ENCODE assay signal across 39 cellular contexts in the genomic region with DNA sequence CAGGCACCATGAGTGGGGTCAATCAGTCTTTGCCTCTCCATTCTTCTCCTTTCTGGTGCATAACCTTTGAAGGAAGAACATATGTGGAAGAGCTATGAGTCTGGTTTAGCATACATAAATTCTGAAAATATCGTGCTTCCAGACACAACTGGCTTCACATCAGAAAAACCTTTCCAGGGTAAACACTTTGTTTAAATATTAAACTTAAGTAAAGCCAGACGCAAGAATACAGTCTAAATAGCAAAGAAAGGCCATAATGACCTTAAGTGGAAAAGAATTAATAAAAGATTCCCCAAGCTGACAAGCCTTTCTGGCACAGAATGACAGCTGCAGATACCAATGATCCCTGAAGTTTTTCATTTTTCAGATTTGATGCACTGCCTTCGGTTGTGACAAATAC. TPM values are rescaled to one million over a fixed set of nuclear protein-coding genes. Genes with fewer than 3 reads are reported as not detected.
"Had no signal": no experiment of that assay in that cellular context is flagged by ENCODE, and none has a peak within 500 bp of the region (broad histone marks: within the 10 kb centered on the region; RNA-seq: fewer than 3 reads in every experiment).

No MANE protein-coding gene starts in this region.

- H3K4me3 Mint-ChIP-seq: activated CD4-positive, alpha-beta memory T cell treated with anti-CD3 and anti-CD28 coated beads for 36 hours; activated CD4-positive, alpha-beta T cell treated with anti-CD3 and anti-CD28 coated beads for 36 hours; activated CD4-positive, alpha-beta T cell treated with anti-CD3 and anti-CD28 coated beads, Interleukin-2, amount 10 ng/mL, durations not matched to agents 24 days and 14 days; activated CD8-positive, alpha-beta memory T cell treated with anti-CD3 and anti-CD28 coated beads, Interleukin-2, amount 10 ng/mL, durations not matched to agents 7 days and 5 days; activated CD8-positive, alpha-beta T cell treated with anti-CD3 and anti-CD28 coated beads, Interleukin-2, amount 10 ng/mL, durations not matched to agents 7 days and 5 days; activated naive CD4-positive, alpha-beta T cell treated with anti-CD3 and anti-CD28 coated beads for 36 hours; activated naive CD4-positive, alpha-beta T cell treated with anti-CD3 and anti-CD28 coated beads, Interleukin-2, amount 50 U/mL, for 24 hours; activated naive CD8-positive, alpha-beta T cell treated with anti-CD3 and anti-CD28 coated beads for 36 hours; activated naive CD8-positive, alpha-beta T cell treated with anti-CD3 and anti-CD28 coated beads, Interleukin-2, amount 50 U/mL, for 24 hours; activated T-helper 1 cell treated with anti-CD3 and anti-CD28 coated beads, Interleukin-12 subunit alpha, Interleukin-12 subunit beta, Interleukin-2, Interleukin-4 antibody, amounts not matched to agents 30 ng/mL and 10 ng/mL and 1 ng/mL, durations not matched to agents 14 hours and 24 hours and 36 hours; effector memory CD8-positive, alpha-beta T cell; T-helper 17 cell; T-helper 2 cell treated with Interferon-gamma antibody and Interleukin-4, amounts not matched to agents 5 μg/mL and 100 μg/mL, for 36 hours had no signal

- H3K9me3 ChIP-seq: body of pancreas had no signal

- H3K27ac Mint-ChIP-seq: activated CD4-positive, alpha-beta memory T cell treated with anti-CD3 and anti-CD28 coated beads for 36 hours; activated CD4-positive, alpha-beta T cell treated with anti-CD3 and anti-CD28 coated beads for 36 hours; activated CD4-positive, alpha-beta T cell treated with anti-CD3 and anti-CD28 coated beads, Interleukin-2, amount 10 ng/mL, durations not matched to agents 24 days and 14 days; activated CD8-positive, alpha-beta memory T cell treated with anti-CD3 and anti-CD28 coated beads, Interleukin-2, amount 10 ng/mL, durations not matched to agents 7 days and 5 days; activated CD8-positive, alpha-beta T cell treated with anti-CD3 and anti-CD28 coated beads, Interleukin-2, amount 10 ng/mL, durations not matched to agents 7 days and 5 days; activated naive CD4-positive, alpha-beta T cell treated with anti-CD3 and anti-CD28 coated beads for 36 hours; activated naive CD4-positive, alpha-beta T cell treated with anti-CD3 and anti-CD28 coated beads, Interleukin-2, amount 50 U/mL, for 24 hours; activated naive CD8-positive, alpha-beta T cell treated with anti-CD3 and anti-CD28 coated beads for 36 hours; activated naive CD8-positive, alpha-beta T cell treated with anti-CD3 and anti-CD28 coated beads, Interleukin-2, amount 50 U/mL, for 24 hours; activated T-helper 1 cell treated with anti-CD3 and anti-CD28 coated beads, Interleukin-12 subunit alpha, Interleukin-12 subunit beta, Interleukin-2, Interleukin-4 antibody, amounts not matched to agents 30 ng/mL and 10 ng/mL and 1 ng/mL, durations not matched to agents 14 hours and 24 hours and 36 hours; activated T-helper 2 cell treated with anti-CD3 and anti-CD28 coated beads, Interferon-gamma antibody, Interleukin-2, Interleukin-4, amounts not matched to agents 10 μg/mL and 5 μg/mL and 100 μg/mL, durations not matched to agents 14 hours and 24 hours and 36 hours; effector memory CD8-positive, alpha-beta T cell; T-helper 17 cell; T-helper 2 cell treated with Interferon-gamma antibody and Interleukin-4, amounts not matched to agents 5 μg/mL and 100 μg/mL, for 36 hours had no signal

- H3K36me3 ChIP-seq: adrenal gland, esophagus squamous epithelium, gastroesophageal sphincter had no signal

- H3K27me3 ChIP-seq: adrenal gland, body of pancreas, esophagus squamous epithelium, gastroesophageal sphincter had no signal

- H3K36me3 Mint-ChIP-seq: activated CD4-positive, alpha-beta memory T cell treated with anti-CD3 and anti-CD28 coated beads for 36 hours; activated naive CD4-positive, alpha-beta T cell treated with anti-CD3 and anti-CD28 coated beads, Interleukin-2, amount 50 U/mL, for 24 hours; activated naive CD8-positive, alpha-beta T cell treated with anti-CD3 and anti-CD28 coated beads for 36 hours had no signal

- H3K9me3 Mint-ChIP-seq: activated CD4-positive, alpha-beta T cell treated with anti-CD3 and anti-CD28 coated beads, Interleukin-2, amount 10 ng/mL, durations not matched to agents 24 days and 14 days; activated naive CD4-positive, alpha-beta T cell treated with anti-CD3 and anti-CD28 coated beads for 36 hours; activated naive CD4-positive, alpha-beta T cell treated with anti-CD3 and anti-CD28 coated beads, Interleukin-2, amount 50 U/mL, for 24 hours; activated naive CD8-positive, alpha-beta T cell treated with anti-CD3 and anti-CD28 coated beads for 36 hours; activated naive CD8-positive, alpha-beta T cell treated with anti-CD3 and anti-CD28 coated beads, Interleukin-2, amount 50 U/mL, for 24 hours; activated T-helper 1 cell treated with anti-CD3 and anti-CD28 coated beads, Interleukin-12 subunit alpha, Interleukin-12 subunit beta, Interleukin-2, Interleukin-4 antibody, amounts not matched to agents 30 ng/mL and 10 ng/mL and 1 ng/mL, durations not matched to agents 14 hours and 24 hours and 36 hours; effector memory CD8-positive, alpha-beta T cell; T-helper 2 cell treated with Interferon-gamma antibody and Interleukin-4, amounts not matched to agents 5 μg/mL and 100 μg/mL, for 36 hours had no signal

- H3K4me1 ChIP-seq: adrenal gland, body of pancreas, esophagus squamous epithelium, gastroesophageal sphincter had no signal

- ATAC-seq: activated CD4-positive, alpha-beta T cell treated with anti-CD3 and anti-CD28 coated beads for 36 hours; activated CD8-positive, alpha-beta memory T cell treated with anti-CD3 and anti-CD28 coated beads, Interleukin-2, amount 10 ng/mL, durations not matched to agents 7 days and 5 days; activated CD8-positive, alpha-beta T cell treated with anti-CD3 and anti-CD28 coated beads, Interleukin-2, amount 10 ng/mL, durations not matched to agents 7 days and 5 days; activated naive CD8-positive, alpha-beta T cell treated with anti-CD3 and anti-CD28 coated beads, Interleukin-2, amount 50 U/mL, for 24 hours; body of pancreas; effector memory CD8-positive, alpha-beta T cell; gastroesophageal sphincter; T-helper 17 cell had no signal

- H3K4me1 Mint-ChIP-seq: activated CD4-positive, alpha-beta T cell treated with anti-CD3 and anti-CD28 coated beads, Interleukin-2, amount 10 ng/mL, durations not matched to agents 24 days and 14 days; activated CD8-positive, alpha-beta memory T cell treated with anti-CD3 and anti-CD28 coated beads, Interleukin-2, amount 10 ng/mL, durations not matched to agents 7 days and 5 days had no signal

- H3K27ac ChIP-seq: adrenal gland, body of pancreas, epithelial cell of prostate, esophagus squamous epithelium, gastroesophageal sphincter had no signal

- DNase-seq: activated CD4-positive, alpha-beta memory T cell treated with anti-CD3 and anti-CD28 coated beads for 36 hours; activated CD4-positive, alpha-beta T cell treated with anti-CD3 and anti-CD28 coated beads for 36 hours; activated CD4-positive, alpha-beta T cell treated with anti-CD3 and anti-CD28 coated beads, Interleukin-2, amount 10 ng/mL, durations not matched to agents 24 days and 14 days; activated CD4-positive, CD25-positive, alpha-beta regulatory T cell; activated CD4-positive, CD25-positive, alpha-beta regulatory T cell treated with anti-CD3 and anti-CD28 coated beads, Interleukin-2, amount 50 U/mL, for 72 hours; activated CD8-positive, alpha-beta memory T cell treated with anti-CD3 and anti-CD28 coated beads, Interleukin-2, amount 10 ng/mL, durations not matched to agents 7 days and 5 days; activated CD8-positive, alpha-beta memory T cell treated with anti-CD3 and anti-CD28 coated beads, Interleukin-2, amount 50 U/mL, for 4 hours; activated CD8-positive, alpha-beta T cell treated with anti-CD3 and anti-CD28 coated beads, Interleukin-2, amount 10 ng/mL, durations not matched to agents 7 days and 5 days; activated effector memory CD4-positive, alpha-beta T cell treated with anti-CD3 and anti-CD28 coated beads, Interleukin-2, amount 50 U/mL, for 16 hours; activated naive CD4-positive, alpha-beta T cell treated with anti-CD3 and anti-CD28 coated beads for 36 hours; activated naive CD8-positive, alpha-beta T cell treated with anti-CD3 and anti-CD28 coated beads for 36 hours; activated naive CD8-positive, alpha-beta T cell treated with anti-CD3 and anti-CD28 coated beads, Interleukin-2, amount 50 U/mL, for 24 hours; activated T-cell treated with anti-CD3 and anti-CD28 coated beads, Interleukin-2, amount 50 U/mL, for 1 hour; activated T-cell treated with anti-CD3 and anti-CD28 coated beads, Interleukin-2, amount 50 U/mL, for 48 hours; adrenal gland; amygdala; aorta; body of pancreas; cortex of kidney; effector CD4-positive, alpha-beta T cell; effector memory CD8-positive, alpha-beta T cell; esophagus squamous epithelium; foreskin melanocyte; head of caudate nucleus; T-helper 1 cell; T-helper 17 cell; T1000 had no signal

- FAIRE-seq: colon, endothelial cell of umbilical vein had no signal

- H3K4me3 ChIP-seq: adrenal gland, body of pancreas, esophagus squamous epithelium, gastroesophageal sphincter had no signal

RNA-seq across cellular contexts. Expression of a gene that starts 13.4 kb away (rescaled TPM):
- total RNA-seq: activated CD4-positive, alpha-beta memory T cell treated with anti-CD3 and anti-CD28 coated beads for 36 hours; activated CD4-positive, alpha-beta T cell treated with anti-CD3 and anti-CD28 coated beads for 36 hours; activated CD4-positive, alpha-beta T cell treated with anti-CD3 and anti-CD28 coated beads, Interleukin-2, amount 10 ng/mL, durations not matched to agents 24 days and 14 days; activated CD8-positive, alpha-beta memory T cell treated with anti-CD3 and anti-CD28 coated beads for 36 hours; activated CD8-positive, alpha-beta memory T cell treated with anti-CD3 and anti-CD28 coated beads, Interleukin-2, amount 10 ng/mL, durations not matched to agents 7 days and 5 days; activated CD8-positive, alpha-beta T cell treated with anti-CD3 and anti-CD28 coated beads, Interleukin-2, amount 10 ng/mL, durations not matched to agents 7 days and 5 days; activated naive CD4-positive, alpha-beta T cell treated with anti-CD3 and anti-CD28 coated beads for 36 hours; activated naive CD8-positive, alpha-beta T cell treated with anti-CD3 and anti-CD28 coated beads for 36 hours; activated T-helper 1 cell treated with anti-CD3 and anti-CD28 coated beads, Interleukin-12 subunit alpha, Interleukin-12 subunit beta, Interleukin-2, Interleukin-4 antibody, amounts not matched to agents 30 ng/mL and 10 ng/mL and 1 ng/mL, durations not matched to agents 14 hours and 24 hours and 36 hours; activated T-helper 2 cell treated with anti-CD3 and anti-CD28 coated beads, Interferon-gamma antibody, Interleukin-2, Interleukin-4, amounts not matched to agents 10 μg/mL and 5 μg/mL and 100 μg/mL, durations not matched to agents 14 hours and 24 hours and 36 hours; adrenal gland; body of pancreas; dermis blood vessel endothelial cell; endothelial cell of umbilical vein; glomerular endothelial cell; T-helper 17 cell had no signal
- polyA plus RNA-seq: adrenal gland, aorta, fibroblast of lung had no signal
